In the genomic region with DNA sequence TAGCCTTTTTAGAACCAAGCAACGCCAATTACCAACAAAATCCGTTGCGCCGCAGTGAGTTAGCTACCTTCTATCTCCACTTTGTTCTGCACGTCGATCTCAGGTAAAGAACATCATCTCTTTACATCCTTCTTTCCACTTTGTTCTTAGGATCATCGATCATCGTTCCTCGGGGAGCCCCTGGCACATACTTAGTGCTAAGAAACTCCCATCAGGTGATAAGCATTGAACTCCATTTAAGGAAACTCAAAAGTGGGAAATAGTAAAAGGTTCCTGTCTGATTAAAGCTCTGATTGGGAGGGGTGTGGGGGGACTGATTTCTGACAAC, we compare ENCODE assay signal across 8 cellular contexts.
DNase-seq lines count a peak whose midpoint lies in the region; ATAC-seq and TF ChIP-seq lines count a peak whose summit lies in the region.
"Had no signal": no experiment of that assay in that cellular context is flagged by ENCODE, and none has a peak within 500 bp of the region (broad histone marks: within the 10 kb centered on the region; RNA-seq: fewer than 3 reads in every experiment).

No MANE protein-coding gene starts in this region.

- H3K9me3 Mint-ChIP-seq in HFFc6 = no peaks in the 10 kb centered on the region; the same call in 1 of the 2 replicates
- H3K9me3 Mint-ChIP-seq in activated naive CD8-positive, alpha-beta T cell treated with anti-CD3 and anti-CD28 coated beads for 36 hours = peaks cover 12% of the 10 kb centered on the region

- H3K4me1 Mint-ChIP-seq in HFFc6 (ENCODE audit: low read depth) = peaks cover 16% of the 10 kb centered on the region
- H3K4me1 Mint-ChIP-seq in activated naive CD8-positive, alpha-beta T cell treated with anti-CD3 and anti-CD28 coated beads for 36 hours = peaks cover 6% of the 10 kb centered on the region

- peaks cover 3% of the 10 kb centered on the region; the same call in 1 of the 2 replicates for H3K36me3 Mint-ChIP-seq in HFFc6 (ENCODE audit: low read depth)
- H3K36me3 Mint-ChIP-seq in activated naive CD8-positive, alpha-beta T cell treated with anti-CD3 and anti-CD28 coated beads for 36 hours = peaks cover 2% of the 10 kb centered on the region

- peak overlapping the region; percentile 86 for H3K4me2 ChIP-seq in smooth muscle cell

- H3K9ac ChIP-seq in iPS-15b (ENCODE audit: low read depth, low read length) (peak overlapping the region; percentile 50), smooth muscle cell (ENCODE audit: low read depth) (peak overlapping the region; percentile 77)

- H2AFZ ChIP-seq in smooth muscle cell (ENCODE audit: low read depth) = peak overlapping the region; percentile 72

- no peaks in the 10 kb centered on the region for H3F3A ChIP-seq in smooth muscle cell (ENCODE audit: low read depth)

- no peak for DNase-seq in HFFc6
- no peak for DNase-seq in activated naive CD8-positive, alpha-beta T cell treated with anti-CD3 and anti-CD28 coated beads for 36 hours
- DNase-seq in smooth muscle cell (lab: John Stamatoyannopoulos, UW; ENCODE audit: unreplicated experiment) = no peak
- no peak for DNase-seq in pons (ENCODE audit: low spot score)
- DNase-seq in activated CD4-positive, CD25-positive, alpha-beta regulatory T cell (lab: John Stamatoyannopoulos, UW) = no peak
- DNase-seq: NCI-H1694 treated with DMSO at 0.1 percent for 48 hours had no signal

- peak overlapping the region; percentile 89 for H3K4me3 Mint-ChIP-seq in HFFc6
- H3K4me3 Mint-ChIP-seq in activated naive CD8-positive, alpha-beta T cell treated with anti-CD3 and anti-CD28 coated beads for 36 hours = peak overlapping the region; percentile 82

- no peaks in the 10 kb centered on the region for H4K20me1 ChIP-seq in smooth muscle cell (ENCODE audit: low read depth)

- TF ChIP-seq CTCF in HFFc6 (IDR thresholded peaks at IDR 0.05) (no peak), smooth muscle cell (IDR thresholded peaks at IDR 0.05; ENCODE audit: borderline replicate concordance, insufficient read depth, poor library complexity, severe bottlenecking) (no peak)

- H3K79me2 ChIP-seq in smooth muscle cell (ENCODE audit: low read depth) = no peaks in the 10 kb centered on the region

- no peaks in the 10 kb centered on the region for H3K4me1 ChIP-seq in iPS-15b (ENCODE audit: control insufficient read depth, insufficient read depth, low read length)
- peaks cover 13% of the 10 kb centered on the region for H3K4me1 ChIP-seq in smooth muscle cell (ENCODE audit: low read depth)

- no peaks in the 10 kb centered on the region for H3K36me3 ChIP-seq in iPS-15b (ENCODE audit: control insufficient read depth, insufficient read depth, low read length)
- no peaks in the 10 kb centered on the region for H3K36me3 ChIP-seq in smooth muscle cell (ENCODE audit: low read depth)

- WGBS in smooth muscle cell (ENCODE audit: low lambda C conversion rate) = 53% methylated on average over 9 of the region's 9 CpGs

- H3K27ac Mint-ChIP-seq in HFFc6 = peak overlapping the region; percentile 94; the same call in 1 of the 2 replicates
- peak overlapping the region; percentile 62 for H3K27ac Mint-ChIP-seq in activated naive CD8-positive, alpha-beta T cell treated with anti-CD3 and anti-CD28 coated beads for 36 hours

- no peaks in the 10 kb centered on the region for H3K27me3 ChIP-seq in iPS-15b (ENCODE audit: control insufficient read depth, insufficient read depth, low read length)
- no peaks in the 10 kb centered on the region for H3K27me3 ChIP-seq in smooth muscle cell (ENCODE audit: low read depth)

- H3K27me3 Mint-ChIP-seq in HFFc6 (ENCODE audit: insufficient read depth) = peaks cover 5% of the 10 kb centered on the region
- H3K27me3 Mint-ChIP-seq in activated naive CD8-positive, alpha-beta T cell treated with anti-CD3 and anti-CD28 coated beads for 36 hours = peaks cover 18% of the 10 kb centered on the region

- H3K4me3 ChIP-seq in iPS-15b (ENCODE audit: low read depth, low read length) = peak overlapping the region; percentile 91
- peak overlapping the region; percentile 61 for H3K4me3 ChIP-seq in smooth muscle cell

- peak overlapping the region; percentile 86 for H3K27ac ChIP-seq in smooth muscle cell (ENCODE audit: low read depth)

- ATAC-seq in HG02884 (IDR thresholded peaks at IDR 0.05; ENCODE audit: unreplicated experiment) = no peak

- H3K9me3 ChIP-seq in iPS-15b (ENCODE audit: control insufficient read depth, insufficient read depth, low read length) (no peaks in the 10 kb centered on the region), smooth muscle cell (replicated peaks; ENCODE audit: low read depth) (no peaks in the 10 kb centered on the region)
